Comparison of ENCODE assay signal across 10 cellular contexts in genomic region chr2:197273485-197273884, GRCh38. TPM values are rescaled to one million over a fixed set of nuclear protein-coding genes. Genes with fewer than 3 reads are reported as not detected.
DNase-seq lines count a peak whose midpoint lies in the region; ATAC-seq and TF ChIP-seq lines count a peak whose summit lies in the region.
"Had no signal": no experiment of that assay in that cellular context is flagged by ENCODE, and none has a peak within 500 bp of the region (broad histone marks: within the 10 kb centered on the region; RNA-seq: fewer than 3 reads in every experiment).

No MANE protein-coding gene starts in this region.

- H3K36me3 ChIP-seq in sigmoid colon (no peaks in the 10 kb centered on the region), vagina (no peaks in the 10 kb centered on the region)

- peaks cover 39% of the 10 kb centered on the region for H3K36me3 Mint-ChIP-seq in activated CD8-positive, alpha-beta T cell treated with anti-CD3 and anti-CD28 coated beads for 36 hours (ENCODE audit: low read depth)
- H3K36me3 Mint-ChIP-seq in activated CD8-positive, alpha-beta T cell treated with anti-CD3 and anti-CD28 coated beads, Interleukin-2, amount 10 ng/mL, durations not matched to agents 7 days and 5 days (ENCODE audit: low read depth) = peaks cover 48% of the 10 kb centered on the region

- H3K27ac ChIP-seq in sigmoid colon (peak overlapping the region in 3 of 4 donors; percentile 39 to 50 (median 46)), vagina (no peak overlapping the region)

- WGBS in sigmoid colon, 2 donors = 58 to 60% methylated on average over 4 of the region's 4 CpGs

- POLR2A ChIA-PET in activated CD8-positive, alpha-beta T cell treated with anti-CD3 and anti-CD28 coated beads for 36 hours (lab: Charles Lee) = interaction anchor here (0.7 to 1.5 kb wide), 7 partner anchors 9 to 38 kb away, joined by 3 to 6 read pairs (median 3); partner anchors contain the start of gene ANKRD44
- POLR2A ChIA-PET in activated CD8-positive, alpha-beta T cell treated with anti-CD3 and anti-CD28 coated beads, Interleukin-2, amount 10 ng/mL, durations not matched to agents 7 days and 5 days (lab: Charles Lee) = interaction anchor here (0.6 to 0.7 kb wide), 3 partner anchors 12 to 36 kb away, joined by 3 to 4 read pairs (median 3); no protein-coding TSS in a partner anchor

- ATAC-seq in activated CD8-positive, alpha-beta T cell treated with anti-CD3 and anti-CD28 coated beads for 36 hours = no peak
- no peak for ATAC-seq in activated CD8-positive, alpha-beta T cell treated with anti-CD3 and anti-CD28 coated beads, Interleukin-2, amount 10 ng/mL, durations not matched to agents 7 days and 5 days
- no peak for ATAC-seq in GM21367 (IDR thresholded peaks at IDR 0.05; ENCODE audit: unreplicated experiment)

- CTCF ChIA-PET in activated CD8-positive, alpha-beta T cell treated with anti-CD3 and anti-CD28 coated beads for 36 hours (lab: Charles Lee) = interaction anchor here (0.6 to 1.9 kb wide), 6 partner anchors 10 to 82 kb away, joined by 3 to 5 read pairs (median 3); no protein-coding TSS in a partner anchor
- CTCF ChIA-PET in activated CD8-positive, alpha-beta T cell treated with anti-CD3 and anti-CD28 coated beads, Interleukin-2, amount 10 ng/mL, durations not matched to agents 7 days and 5 days (lab: Charles Lee) = interaction anchor here (1.3 kb wide), 1 partner anchor 160 kb away, joined by 3 read pairs; no protein-coding TSS in a partner anchor

- no peak overlapping the region for H3K4me3 Mint-ChIP-seq in activated CD8-positive, alpha-beta T cell treated with anti-CD3 and anti-CD28 coated beads for 36 hours
- no peak overlapping the region for H3K4me3 Mint-ChIP-seq in activated CD8-positive, alpha-beta T cell treated with anti-CD3 and anti-CD28 coated beads, Interleukin-2, amount 10 ng/mL, durations not matched to agents 7 days and 5 days
- H3K4me3 Mint-ChIP-seq: T-helper 1 cell treated with Interleukin-12 subunit alpha and Interleukin-12 subunit beta and Interleukin-4 antibody, amounts not matched to agents 30 μg/mL and 1 μg/mL, for 36 hours had no signal

- H3K27me3 Mint-ChIP-seq in activated CD8-positive, alpha-beta T cell treated with anti-CD3 and anti-CD28 coated beads for 36 hours = no peaks in the 10 kb centered on the region
- H3K27me3 Mint-ChIP-seq in activated CD8-positive, alpha-beta T cell treated with anti-CD3 and anti-CD28 coated beads, Interleukin-2, amount 10 ng/mL, durations not matched to agents 7 days and 5 days (ENCODE audit: low read depth) = no peaks in the 10 kb centered on the region

- H3K9me3 ChIP-seq in sigmoid colon = no peaks in the 10 kb centered on the region
- no peaks in the 10 kb centered on the region for H3K9me3 ChIP-seq in vagina

- peaks cover 0 to 43% (median 32%) of the 10 kb centered on the region in 4 donors for H3K4me1 ChIP-seq in sigmoid colon
- peaks cover 48% of the 10 kb centered on the region for H3K4me1 ChIP-seq in vagina

- TF ChIP-seq POLR2A in sigmoid colon (IDR thresholded peaks at IDR 0.05) (no peak), vagina (IDR thresholded peaks at IDR 0.05) (no peak)

- TF ChIP-seq CTCF in activated CD8-positive, alpha-beta T cell treated with anti-CD3 and anti-CD28 coated beads for 36 hours (IDR thresholded peaks at IDR 0.05) = no peak
- no peak for TF ChIP-seq CTCF in sigmoid colon (IDR thresholded peaks at IDR 0.05)
- TF ChIP-seq CTCF in vagina (IDR thresholded peaks at IDR 0.05) = no peak

- H3K27me3 ChIP-seq in sigmoid colon = no peaks in the 10 kb centered on the region
- no peaks in the 10 kb centered on the region for H3K27me3 ChIP-seq in vagina

- TF ChIP-seq EP300 in sigmoid colon (IDR thresholded peaks at IDR 0.05) = no peak

- no peak for DNase-seq in activated CD8-positive, alpha-beta T cell treated with anti-CD3 and anti-CD28 coated beads for 36 hours
- DNase-seq in activated CD8-positive, alpha-beta T cell treated with anti-CD3 and anti-CD28 coated beads, Interleukin-2, amount 10 ng/mL, durations not matched to agents 7 days and 5 days = no peak
- DNase-seq in NCI-H2107 (lab: John Stamatoyannopoulos, UW) (peak; percentile 70), astrocyte of the hippocampus (ENCODE audit: low read depth, low spot score) (peak; percentile 16), sigmoid colon (no peak), kidney glomerular epithelial cell (lab: John Stamatoyannopoulos, UW) (no peak), vagina (ENCODE audit: extremely low spot score in 2 of 2) (no peak)
- DNase-seq: activated naive CD4-positive, alpha-beta T cell treated with anti-CD3 and anti-CD28 coated beads, Interleukin-2, amount 50 U/mL, for 16 hours had no signal

- H3K4me1 Mint-ChIP-seq in activated CD8-positive, alpha-beta T cell treated with anti-CD3 and anti-CD28 coated beads for 36 hours (ENCODE audit: low read depth) = peaks cover 74% of the 10 kb centered on the region
- H3K4me1 Mint-ChIP-seq in activated CD8-positive, alpha-beta T cell treated with anti-CD3 and anti-CD28 coated beads, Interleukin-2, amount 10 ng/mL, durations not matched to agents 7 days and 5 days (ENCODE audit: low read depth) = peaks cover 78% of the 10 kb centered on the region

- peak overlapping the region; percentile 77 for H3K27ac Mint-ChIP-seq in activated CD8-positive, alpha-beta T cell treated with anti-CD3 and anti-CD28 coated beads for 36 hours
- H3K27ac Mint-ChIP-seq in activated CD8-positive, alpha-beta T cell treated with anti-CD3 and anti-CD28 coated beads, Interleukin-2, amount 10 ng/mL, durations not matched to agents 7 days and 5 days = no peak overlapping the region
- H3K27ac Mint-ChIP-seq: T-helper 1 cell treated with Interleukin-12 subunit alpha and Interleukin-12 subunit beta and Interleukin-4 antibody, amounts not matched to agents 30 μg/mL and 1 μg/mL, for 36 hours had no signal

- intact Hi-C loops in activated CD8-positive, alpha-beta T cell treated with anti-CD3 and anti-CD28 coated beads for 36 hours (cut with micrococcal nuclease) = no loop called here
- intact Hi-C loops in sigmoid colon (cut with DNase I) (no loop called here), vagina (cut with DNase I) (no loop called here)

- peaks cover 3% of the 10 kb centered on the region for H3K9me3 Mint-ChIP-seq in activated CD8-positive, alpha-beta T cell treated with anti-CD3 and anti-CD28 coated beads for 36 hours
- no peaks in the 10 kb centered on the region for H3K9me3 Mint-ChIP-seq in activated CD8-positive, alpha-beta T cell treated with anti-CD3 and anti-CD28 coated beads, Interleukin-2, amount 10 ng/mL, durations not matched to agents 7 days and 5 days (ENCODE audit: insufficient read depth)
- H3K9me3 Mint-ChIP-seq: T-helper 1 cell treated with Interleukin-12 subunit alpha and Interleukin-12 subunit beta and Interleukin-4 antibody, amounts not matched to agents 30 μg/mL and 1 μg/mL, for 36 hours had no signal

- no peak overlapping the region for H3K4me3 ChIP-seq in sigmoid colon
- H3K4me3 ChIP-seq in vagina = no peak overlapping the region

RNA-seq across cellular contexts. Expression of gene ANKRD44, which starts 37.1 kb away (rescaled TPM):
- total RNA-seq in activated CD8-positive, alpha-beta T cell treated with anti-CD3 and anti-CD28 coated beads for 36 hours = 100 to 1,000 TPM; 131 to 132 TPM
- 100 to 1,000 TPM; 188 to 224 TPM for total RNA-seq in activated CD8-positive, alpha-beta T cell treated with anti-CD3 and anti-CD28 coated beads, Interleukin-2, amount 10 ng/mL, durations not matched to agents 7 days and 5 days
- total RNA-seq in sigmoid colon (10 to 100 TPM; 34.2 to 41.1 (median 37.6) TPM), vagina (46.4 TPM)
- polyA plus RNA-seq in sigmoid colon = 10 to 100 TPM in 1 of 3 donors, 1 to 10 TPM in 2; 1.2 to 21.3 (median 1.8) TPM

Comparison
In these comparisons a context has a peak if more than half of its experiments do, and no peak if none do; other contexts are left out.
1. DNase-seq: peak in NCI-H2107 (single experiment) and astrocyte of the hippocampus (single experiment); none in activated CD8-positive, alpha-beta T cell treated with anti-CD3 and anti-CD28 coated beads for 36 hours (single experiment), activated CD8-positive, alpha-beta T cell treated with anti-CD3 and anti-CD28 coated beads, Interleukin-2, amount 10 ng/mL, durations not matched to agents 7 days and 5 days (single experiment), sigmoid colon (single experiment), kidney glomerular epithelial cell (single experiment) and vagina (0 of 2).